1 cellular context compared by ENCODE assay signal in genomic region chr5:165497707-165498106, GRCh38.
TF ChIP-seq lines count a peak whose summit lies in the region.

No MANE protein-coding gene starts in this region.

TF ChIP-seq in H1, 55 proteins besides CTCF, POLR2A, EP300 and RAD21 (continued from another document):
- TF ChIP-seq CHD1 (IDR thresholded peaks at IDR 0.05; ENCODE audit: low read depth, low read length): no peak
- no peak for TF ChIP-seq GABPA (IDR thresholded peaks at IDR 0.05; ENCODE audit: borderline replicate concordance, insufficient read depth, low read length)
- TF ChIP-seq JUND (IDR thresholded peaks at IDR 0.05; ENCODE audit: low read length): no peak
- TF ChIP-seq CBX5 (IDR thresholded peaks at IDR 0.05; ENCODE audit: low read depth, low read length): no peak
- TF ChIP-seq HDAC6 (IDR thresholded peaks at IDR 0.05; ENCODE audit: low read depth, low read length): no peak
- no peak for TF ChIP-seq KDM1A (IDR thresholded peaks at IDR 0.05; ENCODE audit: borderline replicate concordance, low read length)
- no peak for TF ChIP-seq MAX (IDR thresholded peaks at IDR 0.05)
- no peak for TF ChIP-seq SP1 (IDR thresholded peaks at IDR 0.05; ENCODE audit: low read depth, low read length)
- no peak for TF ChIP-seq RXRA (IDR thresholded peaks at IDR 0.05; ENCODE audit: insufficient read depth, low read depth, low read length)
- no peak for TF ChIP-seq HDAC2 (IDR thresholded peaks at IDR 0.05; ENCODE audit: borderline replicate concordance in 1 of 2, low read depth in 2 of 2, low read length in 2 of 2)
- no peak for TF ChIP-seq TAF1 (IDR thresholded peaks at IDR 0.05; ENCODE audit: low read depth, low read length)
